ENCODE assay signal across 24 cellular contexts in the genomic region with DNA sequence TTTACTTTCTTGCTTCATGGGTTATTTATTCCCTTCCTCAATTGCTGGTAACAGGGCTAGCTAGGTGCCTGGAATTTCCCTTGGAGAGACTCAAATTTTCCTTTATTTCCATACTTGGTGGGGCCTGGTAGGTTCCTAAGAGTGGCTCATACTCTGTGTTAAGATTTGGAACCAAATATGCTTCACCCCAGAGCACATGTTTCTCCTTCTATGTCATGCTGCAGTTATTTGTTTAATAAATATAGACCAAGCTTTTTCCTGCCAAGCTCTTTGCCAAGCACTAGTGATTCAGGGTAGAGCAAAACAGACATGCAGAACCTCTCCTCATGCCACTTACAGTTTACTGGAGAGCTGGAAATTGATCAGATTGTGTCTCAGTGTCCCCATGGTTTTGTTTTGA.
DNase-seq lines count a peak whose midpoint lies in the region; ATAC-seq and TF ChIP-seq lines count a peak whose summit lies in the region.
"Had no signal": no experiment of that assay in that cellular context is flagged by ENCODE, and none has a peak within 500 bp of the region (broad histone marks: within the 10 kb centered on the region; RNA-seq: fewer than 3 reads in every experiment).

No MANE protein-coding gene starts in this region.

- H3K27ac ChIP-seq in right atrium auricular region (peak overlapping the region in 1 of 2 donors; percentile 58), right cardiac atrium (ENCODE audit: low read length) (no peak overlapping the region), aorta (ENCODE audit: low read depth in 1 of 2, low read length in 2 of 2) (peak overlapping the region in 1 of 2 donors; percentile 96)
- H3K27ac ChIP-seq: 22Rv1, adrenal gland, BLaER1, Peyer's patch had no signal

- no peaks in the 10 kb centered on the region for H3K9me3 ChIP-seq in right atrium auricular region
- H3K9me3 ChIP-seq in right cardiac atrium (ENCODE audit: control insufficient read depth, low read length): no peaks in the 10 kb centered on the region
- H3K9me3 ChIP-seq in aorta (ENCODE audit: control insufficient read depth, low read length): peaks cover 2% of the 10 kb centered on the region
- H3K9me3 ChIP-seq: adrenal gland, BLaER1, Peyer's patch had no signal

- ATAC-seq in Right ventricle myocardium inferior: peak; percentile 76
- ATAC-seq in right cardiac atrium: peak; percentile 40 to 52
- ATAC-seq in aorta (ENCODE audit: low FRiP score): peak; percentile 84
- ATAC-seq: activated CD8-positive, alpha-beta T cell treated with anti-CD3 and anti-CD28 coated beads for 36 hours; natural killer cell had no signal

- no peak for TF ChIP-seq POLR2A in lower leg skin (IDR thresholded peaks at IDR 0.05)

- TF ChIP-seq CTCF in right atrium auricular region (IDR thresholded peaks at IDR 0.05) (no peak), lower leg skin (IDR thresholded peaks at IDR 0.05) (no peak)

- H3K27me3 ChIP-seq in right atrium auricular region (no peaks in the 10 kb centered on the region), right cardiac atrium (ENCODE audit: control insufficient read depth, insufficient read depth) (no peaks in the 10 kb centered on the region), aorta (ENCODE audit: control insufficient read depth in 1 of 2, insufficient read depth in 2 of 2, low read length in 1 of 2) (no peaks in the 10 kb centered on the region)
- H3K27me3 ChIP-seq: adrenal gland, BLaER1, Peyer's patch had no signal

- DNase-seq in Right ventricle myocardium inferior (ENCODE audit: missing footprints): no peak
- no peak for DNase-seq in right atrium auricular region (ENCODE audit: low spot score)
- peak; percentile 6 for DNase-seq in astrocyte of the hippocampus (ENCODE audit: low read depth, low spot score)
- no peak for DNase-seq in right cardiac atrium
- DNase-seq in aorta: no peak
- DNase-seq in lower leg skin (ENCODE audit: low spot score in 2 of 2): no peak
- DNase-seq in NCI-H345 (lab: John Stamatoyannopoulos, UW): no peak
- no peak for DNase-seq in ureter (ENCODE audit: low spot score)
- DNase-seq: activated CD4-positive, alpha-beta T cell treated with anti-CD3 and anti-CD28 coated beads for 1 hour; activated CD8-positive, alpha-beta T cell treated with anti-CD3 and anti-CD28 coated beads for 36 hours; activated effector memory CD4-positive, alpha-beta T cell treated with anti-CD3 and anti-CD28 coated beads, Interleukin-2, amount 50 U/mL, for 16 hours; adrenal gland; COR-L47; GF-D8; Kasumi-1; natural killer cell; NCI-H1694; NCI-H2171 treated with DMSO at 0.1 percent for 48 hours; NCI-H526 treated with DMSO at 0.1 percent for 48 hours; Peyer's patch; stimulated activated CD4-positive, alpha-beta T cell treated with anti-CD3 and anti-CD28 coated beads, Interleukin-12 subunit alpha, Interleukin-12 subunit beta, amount 100 ng/mL, for 4 hours; T-helper 1 cell had no signal

- H3K4me3 ChIP-seq in right atrium auricular region (no peak overlapping the region), right cardiac atrium (ENCODE audit: low read length) (no peak overlapping the region), aorta (ENCODE audit: low read length in 2 of 2) (no peak overlapping the region), lower leg skin (ENCODE audit: low read depth, poor library complexity, severe bottlenecking) (no peak overlapping the region)
- H3K4me3 ChIP-seq: adrenal gland, BLaER1, Peyer's patch had no signal

- H3K36me3 ChIP-seq in right atrium auricular region: no peaks in the 10 kb centered on the region
- no peaks in the 10 kb centered on the region for H3K36me3 ChIP-seq in aorta (ENCODE audit: control insufficient read depth in 1 of 2, insufficient read depth in 2 of 2, low read length in 1 of 2)
- H3K36me3 ChIP-seq: adrenal gland, BLaER1, Peyer's patch had no signal

- intact Hi-C loops in Right ventricle myocardium inferior (cut with DNase I): loop anchor here (10.0 kb wide), 1 partner anchor 288 kb away; a partner anchor contains a TSS
- intact Hi-C loops in right cardiac atrium (cut with DNase I): no loop called here
- intact Hi-C loops in aorta (cut with DNase I): loop anchor here in 1 of 2 donors (5.0 to 10.0 kb wide), 3 partner anchors 92 to 291 kb away; a partner anchor contains a TSS
- intact Hi-C loops in lower leg skin (cut with DNase I; ENCODE audit: low total_unique reads): no loop called here

- peaks cover 0 to 5% of the 10 kb centered on the region in 2 donors for H3K4me1 ChIP-seq in right atrium auricular region
- peaks cover 2% of the 10 kb centered on the region for H3K4me1 ChIP-seq in right cardiac atrium (ENCODE audit: control insufficient read depth, insufficient read depth, low read length)
- peaks cover 0 to 5% of the 10 kb centered on the region in 2 donors for H3K4me1 ChIP-seq in aorta (ENCODE audit: control insufficient read depth in 1 of 2, insufficient read depth in 2 of 2, low read length in 2 of 2)
- H3K4me1 ChIP-seq: adrenal gland, Peyer's patch had no signal
